9 cellular contexts compared by ENCODE assay signal in the genomic region with DNA sequence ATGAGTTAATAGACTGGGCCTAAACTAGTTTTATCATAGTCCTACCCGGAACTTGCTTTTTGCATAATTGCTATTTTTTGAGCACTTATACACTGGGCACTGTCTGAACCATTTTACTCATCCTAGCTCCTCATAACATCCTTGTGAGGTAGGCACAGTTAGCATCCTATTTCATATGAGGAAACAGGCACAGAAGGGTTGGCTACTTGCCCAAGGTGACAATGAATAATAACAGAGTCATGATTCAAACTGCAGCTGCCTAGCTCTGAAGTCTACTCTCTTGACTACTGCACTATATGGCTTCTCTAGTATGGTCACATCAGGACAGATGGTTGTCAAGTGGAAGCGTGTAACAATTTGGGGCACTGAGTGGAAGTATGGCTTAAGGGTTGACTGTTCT. TPM values are rescaled to one million over a fixed set of nuclear protein-coding genes. Genes with fewer than 3 reads are reported as not detected.
DNase-seq lines count a peak whose midpoint lies in the region; ATAC-seq and TF ChIP-seq lines count a peak whose summit lies in the region.
"Had no signal": no experiment of that assay in that cellular context is flagged by ENCODE, and none has a peak within 500 bp of the region (broad histone marks: within the 10 kb centered on the region; RNA-seq: fewer than 3 reads in every experiment).

No MANE protein-coding gene starts in this region.

- no peak overlapping the region for H2AFZ ChIP-seq in mesenchymal stem cell (ENCODE audit: low read depth, low read length)

- H3K4me3 ChIP-seq in mesenchymal stem cell (ENCODE audit: insufficient read depth in 1 of 2, low read depth in 1 of 2, low read length in 2 of 2) (no peak overlapping the region), upper lobe of right lung (no peak overlapping the region), spleen (no peak overlapping the region)

- H4K91ac ChIP-seq in mesenchymal stem cell (ENCODE audit: low read length) = no peak overlapping the region

- no peak overlapping the region for H3K4ac ChIP-seq in mesenchymal stem cell (ENCODE audit: low read depth in 1 of 2, low read length in 2 of 2)

- no peak for ATAC-seq in upper lobe of right lung
- ATAC-seq in HG03025 (IDR thresholded peaks at IDR 0.05; ENCODE audit: low FRiP score, unreplicated experiment) = no peak
- ATAC-seq in HG02870 (IDR thresholded peaks at IDR 0.05; ENCODE audit: unreplicated experiment) = no peak

- peak; percentile 82 for DNase-seq in Daoy (ENCODE audit: low read depth)
- DNase-seq in NCI-H187 treated with DMSO at 0.1 percent for 48 hours (lab: John Stamatoyannopoulos, UW) = peak; percentile 58
- peak; percentile 40 for DNase-seq in T1000 (lab: John Stamatoyannopoulos, UW)
- peak; percentile 49 for DNase-seq in mesenchymal stem cell
- no peak for DNase-seq in upper lobe of right lung
- DNase-seq in spleen = no peak
- DNase-seq: stimulated activated CD8-positive, alpha-beta memory T cell treated with anti-CD3 and anti-CD28 coated beads, Interleukin-4, amount 100 ng/mL, for 48 hours had no signal

- H3K27ac ChIP-seq in mesenchymal stem cell (ENCODE audit: low read length, poor library complexity, severe bottlenecking) = no peak overlapping the region
- no peak overlapping the region for H3K27ac ChIP-seq in upper lobe of right lung
- H3K27ac ChIP-seq in spleen = no peak overlapping the region

- intact Hi-C loops in upper lobe of right lung (cut with DNase I) = no loop called here
- intact Hi-C loops in spleen (cut with DNase I; ENCODE audit: low total_unique reads) = no loop called here

- TF ChIP-seq CTCF in upper lobe of right lung (IDR thresholded peaks at IDR 0.05) (no peak), spleen (IDR thresholded peaks at IDR 0.05 in 8 of 11, conservative IDR thresholded peaks at IDR 0.05 in 3 of 11) (no peak)

- no peaks in the 10 kb centered on the region for H3K79me1 ChIP-seq in mesenchymal stem cell (replicated peaks; ENCODE audit: low read length, poor library complexity, severe bottlenecking)

- no peak overlapping the region for H3K4me2 ChIP-seq in mesenchymal stem cell (ENCODE audit: low read length, poor library complexity, severe bottlenecking)

- 91% methylated on average over 2 of the region's 2 CpGs for WGBS in mesenchymal stem cell
- 63 to 82% (median 74%) methylated on average over 2 of the region's 2 CpGs for WGBS in spleen, 5 donors

- H3K36me3 ChIP-seq in mesenchymal stem cell (ENCODE audit: control insufficient read depth in 1 of 2, insufficient read depth in 2 of 2, low read depth in 1 of 2, low read length in 2 of 2) = no peaks in the 10 kb centered on the region
- H3K36me3 ChIP-seq in upper lobe of right lung = no peaks in the 10 kb centered on the region
- H3K36me3 ChIP-seq in spleen = no peaks in the 10 kb centered on the region

- H4K8ac ChIP-seq in mesenchymal stem cell (ENCODE audit: low read length) = no peak overlapping the region

- H2BK12ac ChIP-seq in mesenchymal stem cell (ENCODE audit: low read length in 2 of 2) = no peak overlapping the region

- H2BK5ac ChIP-seq in mesenchymal stem cell (ENCODE audit: low read depth, low read length, poor library complexity, severe bottlenecking) = no peak overlapping the region

- no peak overlapping the region for H3K9ac ChIP-seq in mesenchymal stem cell (ENCODE audit: low read length)

- H3K27me3 ChIP-seq in mesenchymal stem cell (ENCODE audit: control insufficient read depth in 1 of 2, insufficient read depth in 1 of 2, low read length in 2 of 2) = no peaks in the 10 kb centered on the region
- no peaks in the 10 kb centered on the region for H3K27me3 ChIP-seq in upper lobe of right lung
- H3K27me3 ChIP-seq in spleen (replicated peaks in 1 of 7) = no peaks in the 10 kb centered on the region

- H3K9me3 ChIP-seq in mesenchymal stem cell (ENCODE audit: control insufficient read depth, low read length) (no peaks in the 10 kb centered on the region), upper lobe of right lung (no peaks in the 10 kb centered on the region), spleen (no peaks in the 10 kb centered on the region)

- no peak overlapping the region for H2BK120ac ChIP-seq in mesenchymal stem cell (ENCODE audit: low read depth, low read length)

- H3K14ac ChIP-seq in mesenchymal stem cell (ENCODE audit: low read length in 2 of 2) = no peak overlapping the region

- H3K23ac ChIP-seq in mesenchymal stem cell (ENCODE audit: low read length in 2 of 2) = no peak overlapping the region

- TF ChIP-seq POLR2A in spleen (IDR thresholded peaks at IDR 0.05) = no peak

- no peak overlapping the region for H2BK15ac ChIP-seq in mesenchymal stem cell (ENCODE audit: low read depth, poor library complexity, severe bottlenecking)

- H3K4me1 ChIP-seq in mesenchymal stem cell (ENCODE audit: control insufficient read depth, insufficient read depth, low read depth, low read length) (no peaks in the 10 kb centered on the region), upper lobe of right lung (no peaks in the 10 kb centered on the region), spleen (no peaks in the 10 kb centered on the region)

- no peak overlapping the region for H2AK5ac ChIP-seq in mesenchymal stem cell (ENCODE audit: low read length, severe bottlenecking)

- H3K18ac ChIP-seq in mesenchymal stem cell (ENCODE audit: low read depth in 1 of 2, low read length in 2 of 2) = no peak overlapping the region

RNA-seq across cellular contexts. Expression of gene RC3H1, which starts 18.2 kb away (rescaled TPM):
- 9.2 and 11.5 TPM in 2 replicates for total RNA-seq in Daoy (2014; rRNA removed; shearing (Covaris generic))
- polyA plus RNA-seq in mesenchymal stem cell (2013, experiment 1 of 2) = 8.8 TPM
- 8.1 TPM for polyA plus RNA-seq in mesenchymal stem cell (2013, experiment 2 of 2)
- total RNA-seq in upper lobe of right lung (36.5 TPM), spleen (10 to 100 TPM; 48.9 to 64.2 (median 54.6) TPM)
- 1 to 10 TPM; 3.9 to 6.3 (median 4.8) TPM for polyA plus RNA-seq in spleen

Comparison
In these comparisons a context has a peak if more than half of its experiments do, and no peak if none do; other contexts are left out.
1. DNase-seq: peak in Daoy (single experiment), NCI-H187 treated with DMSO at 0.1 percent for 48 hours (single experiment), T1000 (single experiment) and mesenchymal stem cell (single experiment); none in upper lobe of right lung (single experiment) and spleen (single experiment).